Comparison of ENCODE assay signal across 10 cellular contexts in the genomic region with DNA sequence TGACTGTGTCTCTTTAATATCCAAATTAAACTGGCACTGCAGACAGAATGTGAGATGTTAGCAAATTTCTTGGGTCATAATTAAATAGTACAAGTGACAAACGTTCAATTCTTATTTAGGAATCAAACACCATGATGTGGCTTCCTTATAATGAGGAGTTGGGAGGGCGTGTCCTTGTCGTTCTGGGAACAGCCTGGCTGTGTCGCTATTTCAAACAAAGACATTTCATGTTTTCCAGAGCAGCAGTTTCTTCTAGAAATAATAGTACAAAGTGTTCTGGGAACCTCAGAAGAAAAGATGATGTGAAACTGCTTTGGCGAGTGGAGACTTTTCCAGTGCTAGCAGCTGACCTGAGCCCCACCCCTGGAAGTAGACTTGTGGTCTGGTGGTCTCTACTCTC.
A peak's percentile ranks its signal among the peaks of the same experiment; 100 is the strongest.
DNase-seq lines count a peak whose midpoint lies in the region; ATAC-seq and TF ChIP-seq lines count a peak whose summit lies in the region.
"Had no signal": no experiment of that assay in that cellular context is flagged by ENCODE, and none has a peak within 500 bp of the region (broad histone marks: within the 10 kb centered on the region; RNA-seq: fewer than 3 reads in every experiment).

No MANE protein-coding gene starts in this region.

- CTCF ChIA-PET in HCT116 (lab: Charles Lee): interaction anchor here (0.7 to 1.8 kb wide), 3 partner anchors 9 to 438 kb away, joined by 3 to 6 read pairs (median 4); no protein-coding TSS in a partner anchor

- intact Hi-C loops in HCT116 (cut with micrococcal nuclease): loop anchor here (2.0 kb wide), 1 partner anchor 439 kb away; no protein-coding TSS in a partner anchor

- no peak overlapping the region for H2AFZ ChIP-seq in HCT116 (ENCODE audit: low read depth, low read length, poor library complexity, severe bottlenecking)
- H2AFZ ChIP-seq in neural cell (ENCODE audit: low read depth, low read length): no peak overlapping the region

- BruUV-seq in HCT116 (replicated peaks; lab: Mats Ljungman, UMichigan): no TSS peak

- H3K4me2 ChIP-seq in HCT116 (ENCODE audit: low read length) (no peak overlapping the region), neural cell (ENCODE audit: low read length) (no peak overlapping the region)

- H3K27me3 ChIP-seq in HCT116 (ENCODE audit: insufficient read depth, low read length) (no peaks in the 10 kb centered on the region), adipocyte (replicated peaks; ENCODE audit: control insufficient read depth, insufficient read depth, low read length) (peaks cover 17% of the 10 kb centered on the region), neural cell (ENCODE audit: insufficient read depth, low read depth, low read length) (no peaks in the 10 kb centered on the region)

- no peaks in the 10 kb centered on the region for H3K4me1 ChIP-seq in HCT116 (ENCODE audit: control insufficient read depth in 1 of 2, insufficient read depth in 2 of 2, low read length in 2 of 2)
- no peaks in the 10 kb centered on the region for H3K4me1 ChIP-seq in adipocyte (ENCODE audit: control insufficient read depth, insufficient read depth, low read length)

- DNase-seq in NCI-H82 (lab: John Stamatoyannopoulos, UW) (peak; percentile 17), NCI-H82 treated with DMSO at 0.1 percent for 48 hours (lab: John Stamatoyannopoulos, UW; ENCODE audit: unreplicated experiment) (no peak), HCT116 (ENCODE audit: low read depth, low spot score) (peak; percentile 12), adipocyte (ENCODE audit: low read depth) (peak; percentile 1), mucosa of gallbladder (ENCODE audit: low spot score) (no peak), NCI-H524 treated with DMSO at 0.1 percent for 48 hours (lab: John Stamatoyannopoulos, UW) (no peak)
- DNase-seq: activated T-cell treated with anti-CD3 and anti-CD28 coated beads, Interleukin-2, amount 50 U/mL, for 72 hours; SW 1271 had no signal

- TF ChIP-seq RAD21 in HCT116 (IDR thresholded peaks at IDR 0.05; ENCODE audit: low read depth) (peak; percentile 53), neural cell (conservative IDR thresholded peaks at IDR 0.05) (peak; percentile 34)

- no peak overlapping the region for H3K9ac ChIP-seq in HCT116 (ENCODE audit: low read length)
- H3K9ac ChIP-seq in adipocyte (ENCODE audit: low read length): no peak overlapping the region
- H3K9ac ChIP-seq in neural cell (ENCODE audit: low read length): no peak overlapping the region

- H3K79me2 ChIP-seq in HCT116 (ENCODE audit: insufficient read depth, low read length) (no peaks in the 10 kb centered on the region), neural cell (replicated peaks; ENCODE audit: insufficient read depth, low read length) (no peaks in the 10 kb centered on the region)

- ATAC-seq in HCT116 (peak; percentile 68), GM18858 (IDR thresholded peaks at IDR 0.05; ENCODE audit: unreplicated experiment) (no peak)
- ATAC-seq: activated T-cell treated with anti-CD3 and anti-CD28 coated beads, Interleukin-2, amount 50 U/mL, for 72 hours had no signal

- H3K27ac ChIP-seq in HCT116 (ENCODE audit: low read depth, low read length) (no peak overlapping the region), neural cell (ENCODE audit: low read length) (no peak overlapping the region)

- no peaks in the 10 kb centered on the region for H3K36me3 ChIP-seq in HCT116 (ENCODE audit: control insufficient read depth in 1 of 2, insufficient read depth in 2 of 2, low read length in 2 of 2)
- no peaks in the 10 kb centered on the region for H3K36me3 ChIP-seq in adipocyte (ENCODE audit: control insufficient read depth, insufficient read depth, low read length, severe bottlenecking)
- H3K36me3 ChIP-seq in neural cell (ENCODE audit: insufficient read depth, low read length): no peaks in the 10 kb centered on the region

- H4K20me1 ChIP-seq in HCT116 (ENCODE audit: insufficient read depth) (no peaks in the 10 kb centered on the region), neural cell (ENCODE audit: insufficient read depth) (no peaks in the 10 kb centered on the region)

- peak; percentile 33 to 63 (median 40); a peak in 5 of 6 replicates for TF ChIP-seq CTCF in HCT116 (IDR thresholded peaks at IDR 0.05 in 2 of 3, conservative IDR thresholded peaks at IDR 0.05 in 1 of 3; ENCODE audit: borderline replicate concordance in 1 of 3, insufficient read depth in 1 of 3, low read depth in 2 of 3, low read length in 2 of 3)
- TF ChIP-seq CTCF in neural cell (IDR thresholded peaks at IDR 0.05; ENCODE audit: poor library complexity, severe bottlenecking): peak; percentile 51

- H3K4me3 ChIP-seq in HCT116 (replicated peaks in 1 of 2; ENCODE audit: low read depth in 1 of 2, low read length in 2 of 2) (no peak overlapping the region), adipocyte (ENCODE audit: low read length) (no peak overlapping the region), neural cell (ENCODE audit: low read length) (no peak overlapping the region)

- RAD21 ChIA-PET in HCT116 (lab: Charles Lee; ENCODE audit: low non-redundant PET in 1 of 2, low total read pairs in 2 of 2, uncharacterized antibody in 2 of 2, unreplicated experiment in 2 of 2): no interaction called here

- H3K9me2 ChIP-seq in HCT116 (ENCODE audit: insufficient read depth) (no peaks in the 10 kb centered on the region), neural cell (ENCODE audit: insufficient read depth, low read length) (no peaks in the 10 kb centered on the region)

- no peaks in the 10 kb centered on the region for H3K9me3 ChIP-seq in HCT116 (ENCODE audit: control insufficient read depth in 1 of 2, insufficient read depth in 1 of 2, low read depth in 1 of 2, low read length in 2 of 2)
- H3K9me3 ChIP-seq in adipocyte (ENCODE audit: control insufficient read depth, low read length): no peaks in the 10 kb centered on the region
- no peaks in the 10 kb centered on the region for H3K9me3 ChIP-seq in neural cell (ENCODE audit: low read length)

- H3F3A ChIP-seq in neural cell (ENCODE audit: insufficient read depth, low read length, poor library complexity, severe bottlenecking): no peaks in the 10 kb centered on the region

- no peak for TF ChIP-seq EP300 in neural cell (conservative IDR thresholded peaks at IDR 0.05; ENCODE audit: poor library complexity, severe bottlenecking)

- POLR2A ChIA-PET in HCT116 (lab: Charles Lee): no interaction called here

- no peak for TF ChIP-seq POLR2A in HCT116 (IDR thresholded peaks at IDR 0.05; ENCODE audit: borderline replicate concordance, extremely low read depth, insufficient read depth, insufficient read length)

TF ChIP-seq in HCT116, 20 proteins besides CTCF, POLR2A, EP300 and RAD21 (continues in another document):
- TF ChIP-seq FOSL1 (IDR thresholded peaks at IDR 0.05; ENCODE audit: low read depth): no peak
- TF ChIP-seq EGR1 (IDR thresholded peaks at IDR 0.05; ENCODE audit: low read depth): no peak
- no peak for TF ChIP-seq JUND (IDR thresholded peaks at IDR 0.05)
- no peak for TF ChIP-seq ZFX (IDR thresholded peaks at IDR 0.05)
- TF ChIP-seq SP1 (IDR thresholded peaks at IDR 0.05; ENCODE audit: low read depth): no peak

TF ChIP-seq in neural cell, 6 proteins besides CTCF, POLR2A, EP300 and RAD21:
- TF ChIP-seq, protein P1, sequence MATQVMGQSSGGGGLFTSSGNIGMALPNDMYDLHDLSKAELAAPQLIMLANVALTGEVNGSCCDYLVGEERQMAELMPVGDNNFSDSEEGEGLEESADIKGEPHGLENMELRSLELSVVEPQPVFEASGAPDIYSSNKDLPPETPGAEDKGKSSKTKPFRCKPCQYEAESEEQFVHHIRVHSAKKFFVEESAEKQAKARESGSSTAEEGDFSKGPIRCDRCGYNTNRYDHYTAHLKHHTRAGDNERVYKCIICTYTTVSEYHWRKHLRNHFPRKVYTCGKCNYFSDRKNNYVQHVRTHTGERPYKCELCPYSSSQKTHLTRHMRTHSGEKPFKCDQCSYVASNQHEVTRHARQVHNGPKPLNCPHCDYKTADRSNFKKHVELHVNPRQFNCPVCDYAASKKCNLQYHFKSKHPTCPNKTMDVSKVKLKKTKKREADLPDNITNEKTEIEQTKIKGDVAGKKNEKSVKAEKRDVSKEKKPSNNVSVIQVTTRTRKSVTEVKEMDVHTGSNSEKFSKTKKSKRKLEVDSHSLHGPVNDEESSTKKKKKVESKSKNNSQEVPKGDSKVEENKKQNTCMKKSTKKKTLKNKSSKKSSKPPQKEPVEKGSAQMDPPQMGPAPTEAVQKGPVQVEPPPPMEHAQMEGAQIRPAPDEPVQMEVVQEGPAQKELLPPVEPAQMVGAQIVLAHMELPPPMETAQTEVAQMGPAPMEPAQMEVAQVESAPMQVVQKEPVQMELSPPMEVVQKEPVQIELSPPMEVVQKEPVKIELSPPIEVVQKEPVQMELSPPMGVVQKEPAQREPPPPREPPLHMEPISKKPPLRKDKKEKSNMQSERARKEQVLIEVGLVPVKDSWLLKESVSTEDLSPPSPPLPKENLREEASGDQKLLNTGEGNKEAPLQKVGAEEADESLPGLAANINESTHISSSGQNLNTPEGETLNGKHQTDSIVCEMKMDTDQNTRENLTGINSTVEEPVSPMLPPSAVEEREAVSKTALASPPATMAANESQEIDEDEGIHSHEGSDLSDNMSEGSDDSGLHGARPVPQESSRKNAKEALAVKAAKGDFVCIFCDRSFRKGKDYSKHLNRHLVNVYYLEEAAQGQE (IDR thresholded peaks at IDR 0.05; ENCODE audit: borderline replicate concordance): no peak
- TF ChIP-seq EZH2 (IDR thresholded peaks at IDR 0.05; ENCODE audit: borderline replicate concordance, insufficient read depth, low read length, poor library complexity, severe bottlenecking): no peak
- TF ChIP-seq POLR2AphosphoS5 (IDR thresholded peaks at IDR 0.05): no peak
- no peak for TF ChIP-seq MXI1 (conservative IDR thresholded peaks at IDR 0.05; ENCODE audit: poor library complexity, severe bottlenecking)

Comparison
In these comparisons a context has a peak if more than half of its experiments do, and no peak if none do; other contexts are left out.
1. DNase-seq: peak in NCI-H82 (single experiment), HCT116 (single experiment) and adipocyte (single experiment); none in NCI-H82 treated with DMSO at 0.1 percent for 48 hours (single experiment), mucosa of gallbladder (single experiment) and NCI-H524 treated with DMSO at 0.1 percent for 48 hours (single experiment).